Comparison of ENCODE assay signal across 7 cellular contexts in genomic region chr18:49813321-49814146, GRCh38. TPM values are rescaled to one million over a fixed set of nuclear protein-coding genes. Genes with fewer than 3 reads are reported as not detected.
DNase-seq lines count a peak whose midpoint lies in the region; ATAC-seq, FAIRE-seq and TF ChIP-seq lines count a peak whose summit lies in the region.

ACAA2 (minus strand) TSS chr18:49813533; CDS start chr18:49813484, 49 bp downstream.

- H3K4me1 Mint-ChIP-seq in astrocyte (ENCODE audit: low read depth, unreplicated experiment) = peaks cover 13% of the 10 kb centered on the region

- H4K20me1 ChIP-seq in astrocyte (ENCODE audit: insufficient read depth, low read length) = no peaks in the 10 kb centered on the region

- peak; percentile 83 for ATAC-seq in GM18505 (IDR thresholded peaks at IDR 0.05; ENCODE audit: unreplicated experiment)
- ATAC-seq in HG02885 (IDR thresholded peaks at IDR 0.05; ENCODE audit: poor library complexity, unreplicated experiment) = peak; percentile 85

- H3K4me2 ChIP-seq in astrocyte (ENCODE audit: low read length) = peak within 1 kb of the TSS; percentile 93

- no peak for TF ChIP-seq CTCF in astrocyte (IDR thresholded peaks at IDR 0.05; ENCODE audit: insufficient read depth, low read depth, low read length)
- no peak for TF ChIP-seq CTCF in retinal pigment epithelial cell (conservative IDR thresholded peaks at IDR 0.05; ENCODE audit: low read depth, low read length)

- peak; percentile 18 for DNase-seq in NCI-H1694 (lab: John Stamatoyannopoulos, UW)
- peak; percentile 61 for DNase-seq in T-helper 22 cell (ENCODE audit: low read depth)
- peak; percentile 67 for DNase-seq in astrocyte (ENCODE audit: low read depth)
- DNase-seq in hepatic stellate cell (ENCODE audit: low spot score) = peak; percentile 74
- DNase-seq in retinal pigment epithelial cell (ENCODE audit: low read depth) = no peak

- H3K27me3 Mint-ChIP-seq in astrocyte (ENCODE audit: low read depth, unreplicated experiment) = no peaks in the 10 kb centered on the region

- peak within 1 kb of the TSS; percentile 99 for H3K4me3 Mint-ChIP-seq in astrocyte (ENCODE audit: unreplicated experiment)

- no peaks in the 10 kb centered on the region for H3K9me3 ChIP-seq in astrocyte (ENCODE audit: insufficient read depth, low read depth, low read length)

- peak within 1 kb of the TSS; percentile 91 for H2AFZ ChIP-seq in astrocyte (ENCODE audit: low read depth, low read length)

- H3K9ac ChIP-seq in astrocyte (ENCODE audit: low read length) = peak within 1 kb of the TSS; percentile 94

- H3K79me2 ChIP-seq in astrocyte (ENCODE audit: insufficient read depth, low read length) = peaks cover 43% of the 10 kb centered on the region

- H3K27ac Mint-ChIP-seq in astrocyte (ENCODE audit: unreplicated experiment) = peak within 1 kb of the TSS; percentile 91

- no peaks in the 10 kb centered on the region for H3K27me3 ChIP-seq in astrocyte (ENCODE audit: insufficient read depth, low read length)

- FAIRE-seq in astrocyte (lab: Jason Lieb, UNC) = no peak

- peak; percentile 65 for TF ChIP-seq POLR2A in GM18505 (IDR thresholded peaks at IDR 0.05; ENCODE audit: borderline replicate concordance, extremely low read depth, insufficient read depth, insufficient read length)

- H3K9me3 Mint-ChIP-seq in astrocyte (ENCODE audit: unreplicated experiment) = peaks cover 15% of the 10 kb centered on the region

- H3K4me1 ChIP-seq in astrocyte (ENCODE audit: insufficient read depth, low read length) = peaks cover 14% of the 10 kb centered on the region

- no peaks in the 10 kb centered on the region for H3K36me3 ChIP-seq in astrocyte (ENCODE audit: insufficient read depth, low read length)

- H3K36me3 Mint-ChIP-seq in astrocyte (ENCODE audit: low read depth, unreplicated experiment) = peaks cover 20% of the 10 kb centered on the region

- H3K4me3 ChIP-seq in astrocyte (ENCODE audit: insufficient read depth, low read depth, low read length) = peak within 1 kb of the TSS; percentile 79
- H3K4me3 ChIP-seq in retinal pigment epithelial cell (ENCODE audit: low read length) = peak within 1 kb of the TSS; percentile 80

- H3K27ac ChIP-seq in astrocyte (ENCODE audit: low read depth, low read length) = peak within 1 kb of the TSS; percentile 92

RNA-seq across cellular contexts. Expression of gene ACAA2, which starts in this region (rescaled TPM):
- 66.4 and 75.8 TPM in 2 replicates for total RNA-seq in astrocyte
